18 cellular contexts compared by ENCODE assay signal in genomic region chr9:131885144-131885609, GRCh38.
A peak's percentile ranks its signal among the peaks of the same experiment; 100 is the strongest.
DNase-seq lines count a peak whose midpoint lies in the region; ATAC-seq and TF ChIP-seq lines count a peak whose summit lies in the region.
"Had no signal": no experiment of that assay in that cellular context is flagged by ENCODE, and none has a peak within 500 bp of the region (broad histone marks: within the 10 kb centered on the region; RNA-seq: fewer than 3 reads in every experiment).

No MANE protein-coding gene starts in this region.

- H3K27me3 ChIP-seq in left ventricle myocardium inferior (ENCODE audit: low read depth) (no peaks in the 10 kb centered on the region), upper lobe of right lung (no peaks in the 10 kb centered on the region)
- H3K27me3 ChIP-seq: body of pancreas had no signal

- TF ChIP-seq CTCF in left ventricle myocardium inferior (IDR thresholded peaks at IDR 0.05; ENCODE audit: borderline replicate concordance) (no peak), upper lobe of right lung (IDR thresholded peaks at IDR 0.05) (no peak)

- H3K4me3 ChIP-seq in left ventricle myocardium inferior = no peak overlapping the region
- no peak overlapping the region for H3K4me3 ChIP-seq in upper lobe of right lung
- H3K4me3 ChIP-seq: body of pancreas, GM23338, K562 had no signal

- intact Hi-C loops in cardiac septum (cut with DNase I) = no loop called here
- intact Hi-C loops in left ventricle myocardium inferior (cut with micrococcal nuclease) = no loop called here
- intact Hi-C loops in upper lobe of right lung (cut with DNase I) = no loop called here

- DNase-seq in cardiac septum (ENCODE audit: low spot score) (peak; percentile 63), left ventricle myocardium inferior (no peak), NCI-H510A (lab: John Stamatoyannopoulos, UW) (peak; percentile 45), foreskin melanocyte (peak; percentile 56), upper lobe of right lung (peak; percentile 70), RPMI8226 (no peak), NAMALWA (ENCODE audit: low spot score) (no peak), DMS114 treated with DMSO at 0.1 percent for 48 hours (lab: John Stamatoyannopoulos, UW; ENCODE audit: unreplicated experiment) (no peak)
- DNase-seq: activated CD4-positive, alpha-beta memory T cell treated with anti-CD3 and anti-CD28 coated beads for 36 hours; activated gamma-delta T cell treated with Interleukin-2 at 50 U/mL for 16 hours; effector memory CD4-positive, alpha-beta T cell; EL; naive thymus-derived CD4-positive, alpha-beta T cell; stimulated activated CD4-positive, alpha-beta T cell treated with anti-CD3 and anti-CD28 coated beads, Interleukin-2, amount 100 ng/mL, for 24 hours; T1000 had no signal

- H3K9me3 ChIP-seq in left ventricle myocardium inferior (replicated peaks) (no peaks in the 10 kb centered on the region), upper lobe of right lung (no peaks in the 10 kb centered on the region)
- H3K9me3 ChIP-seq: body of pancreas had no signal

- H3K4me1 ChIP-seq in left ventricle myocardium inferior (peaks cover 64% of the 10 kb centered on the region), upper lobe of right lung (peaks cover 5% of the 10 kb centered on the region)
- H3K4me1 ChIP-seq: body of pancreas had no signal

- peak; percentile 80 for ATAC-seq in upper lobe of right lung
- ATAC-seq: body of pancreas; GM23338; K562; naive thymus-derived CD4-positive, alpha-beta T cell had no signal

- H3K36me3 ChIP-seq in left ventricle myocardium inferior = no peaks in the 10 kb centered on the region
- H3K36me3 ChIP-seq in upper lobe of right lung = no peaks in the 10 kb centered on the region

- H3K27ac ChIP-seq in left ventricle myocardium inferior (replicated peaks) = no peak overlapping the region
- no peak overlapping the region for H3K27ac ChIP-seq in upper lobe of right lung
- H3K27ac ChIP-seq: body of pancreas had no signal

Comparison
In these comparisons a context has a peak if more than half of its experiments do, and no peak if none do; other contexts are left out.
1. DNase-seq: peak in cardiac septum (single experiment), NCI-H510A (single experiment), foreskin melanocyte (single experiment) and upper lobe of right lung (single experiment); none in left ventricle myocardium inferior (single experiment), RPMI8226 (single experiment), NAMALWA (single experiment) and DMS114 treated with DMSO at 0.1 percent for 48 hours (single experiment).